Comparison of ENCODE assay signal across 16 cellular contexts in the genomic region with DNA sequence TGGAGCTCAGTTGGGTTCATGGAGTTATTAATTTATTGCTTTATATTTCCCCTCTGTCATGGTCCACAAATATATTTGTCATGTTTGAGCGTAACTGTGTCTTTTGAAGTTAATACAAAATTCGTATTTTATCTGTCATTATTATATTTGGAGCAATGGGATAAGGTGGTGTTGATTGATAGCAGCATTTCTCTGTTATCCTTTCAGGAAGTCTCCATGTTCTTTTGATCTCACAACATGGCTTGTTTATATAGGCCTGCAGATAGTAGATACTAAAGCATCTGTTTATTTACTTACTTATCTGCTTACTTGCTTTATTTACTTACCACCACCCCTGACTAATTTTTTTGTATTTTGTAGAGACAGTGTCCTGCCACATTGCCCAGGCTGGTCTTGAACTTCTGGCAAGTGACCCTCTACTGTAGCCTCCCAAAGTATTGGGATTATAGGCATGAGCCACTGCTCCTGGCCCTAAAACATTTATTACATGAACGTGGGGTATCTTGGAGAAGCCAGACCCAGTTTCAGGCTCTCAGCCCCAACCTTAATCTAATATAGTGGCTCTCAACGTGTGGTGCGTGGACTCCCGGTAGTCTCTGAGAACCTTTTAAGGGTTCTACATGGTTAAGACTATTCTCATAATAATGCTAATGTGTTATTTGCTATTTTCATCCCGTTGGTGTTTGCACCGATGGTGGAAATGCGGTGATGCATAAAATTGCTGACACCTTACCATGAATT.
A peak's percentile ranks its signal among the peaks of the same experiment; 100 is the strongest.
DNase-seq lines count a peak whose midpoint lies in the region; ATAC-seq, FAIRE-seq and TF ChIP-seq lines count a peak whose summit lies in the region.
"Had no signal": no experiment of that assay in that cellular context is flagged by ENCODE, and none has a peak within 500 bp of the region (broad histone marks: within the 10 kb centered on the region; RNA-seq: fewer than 3 reads in every experiment).

No MANE protein-coding gene starts in this region.

- WGBS in A549 (ENCODE audit: missing lambda C conversion rate) = 74% methylated on average over 9 of the region's 9 CpGs
- 87% methylated on average over 9 of the region's 9 CpGs for WGBS in suprapubic skin

- H3K4me1 ChIP-seq in A549 = peaks cover 66% of the 10 kb centered on the region
- peaks cover 77% of the 10 kb centered on the region for H3K4me1 ChIP-seq in BLaER1
- H3K4me1 ChIP-seq in suprapubic skin = peaks cover 16% of the 10 kb centered on the region

- no peak for TF ChIP-seq EP300 in A549 (IDR thresholded peaks at IDR 0.05)
- TF ChIP-seq EP300 in suprapubic skin (IDR thresholded peaks at IDR 0.05) = no peak

- CTCF ChIA-PET in A549 (lab: Yijun Ruan, JAX) (interaction anchor here (0.6 kb wide), 1 partner anchor 313 kb away, joined by 3 read pairs; no protein-coding TSS in a partner anchor), GM10248 (lab: Yijun Ruan, JAX) (interaction anchor here (1.1 kb wide), 1 partner anchor 10 kb away, joined by 3 read pairs; no protein-coding TSS in a partner anchor)

- H3K4me3 ChIP-seq in A549 = no peak overlapping the region
- no peak overlapping the region for H3K4me3 ChIP-seq in BLaER1
- no peak overlapping the region for H3K4me3 ChIP-seq in suprapubic skin
- H3K4me3 ChIP-seq: spleen had no signal

- peak overlapping the region in 1 of 2 experiments; percentile 27; a peak in 1 of 6 replicates for H3K27ac ChIP-seq in A549
- no peak overlapping the region; the same call in 1 of the 2 replicates for H3K27ac ChIP-seq in BLaER1
- H3K27ac ChIP-seq in suprapubic skin = no peak overlapping the region

- H3K36me3 ChIP-seq in BLaER1 (peaks cover 15% of the 10 kb centered on the region), suprapubic skin (no peaks in the 10 kb centered on the region)

- no peak for TF ChIP-seq RAD21 in A549 (conservative IDR thresholded peaks at IDR 0.05 in 1 of 2, IDR thresholded peaks at IDR 0.05 in 1 of 2)

- peak overlapping the region; percentile 96 for H3K27ac Mint-ChIP-seq in activated naive CD8-positive, alpha-beta T cell treated with anti-CD3 and anti-CD28 coated beads, Interleukin-2, amount 50 U/mL, for 24 hours
- H3K27ac Mint-ChIP-seq: progenitor cell of endocrine pancreas had no signal

- POLR2A ChIA-PET in A549 (lab: Yijun Ruan, JAX) (no interaction called here), GM10248 (lab: Yijun Ruan, JAX) (no interaction called here)

- no peak for TF ChIP-seq POLR2A in A549 (IDR thresholded peaks at IDR 0.05; ENCODE audit: low read length)
- no peak for TF ChIP-seq POLR2A in suprapubic skin (IDR thresholded peaks at IDR 0.05)

- peaks cover 92% of the 10 kb centered on the region for H3K4me1 Mint-ChIP-seq in activated naive CD8-positive, alpha-beta T cell treated with anti-CD3 and anti-CD28 coated beads, Interleukin-2, amount 50 U/mL, for 24 hours

- DNase-seq in A549 (ENCODE audit: low read depth in 1 of 2, low spot score in 1 of 2) (no peak), NCI-H2029 treated with DMSO at 0.1 percent for 48 hours (lab: John Stamatoyannopoulos, UW) (peak; percentile 71), suprapubic skin (ENCODE audit: low spot score in 2 of 2) (no peak), GM10248 (ENCODE audit: extremely low spot score) (no peak), KG1 (lab: John Stamatoyannopoulos, UW) (no peak)
- DNase-seq in activated naive CD8-positive, alpha-beta T cell treated with anti-CD3 and anti-CD28 coated beads, Interleukin-2, amount 50 U/mL, for 24 hours = no peak
- DNase-seq: anterior cingulate cortex, glutamatergic neuron, H7, SHP77, spleen, substantia nigra had no signal

- H3K9me3 ChIP-seq in A549 (no peaks in the 10 kb centered on the region), BLaER1 (0 out of 2 replicates have a peak, but pooled peaks cover 10% of the 10 kb centered on the region), suprapubic skin (no peaks in the 10 kb centered on the region)

- H3K27me3 Mint-ChIP-seq in activated naive CD8-positive, alpha-beta T cell treated with anti-CD3 and anti-CD28 coated beads, Interleukin-2, amount 50 U/mL, for 24 hours = no peaks in the 10 kb centered on the region
- H3K27me3 Mint-ChIP-seq: progenitor cell of endocrine pancreas had no signal

- no peaks in the 10 kb centered on the region for H4K20me1 ChIP-seq in BLaER1

- H3K27me3 ChIP-seq in BLaER1 (no peaks in the 10 kb centered on the region), suprapubic skin (no peaks in the 10 kb centered on the region)
- H3K27me3 ChIP-seq: spleen had no signal

- ATAC-seq in A549 (no peak; a peak in 1 of 6 replicates), HG03342 (IDR thresholded peaks at IDR 0.05; ENCODE audit: unreplicated experiment) (no peak)
- ATAC-seq in activated naive CD8-positive, alpha-beta T cell treated with anti-CD3 and anti-CD28 coated beads, Interleukin-2, amount 50 U/mL, for 24 hours = no peak

- peaks cover 46% of the 10 kb centered on the region for H3K36me3 Mint-ChIP-seq in activated naive CD8-positive, alpha-beta T cell treated with anti-CD3 and anti-CD28 coated beads, Interleukin-2, amount 50 U/mL, for 24 hours (ENCODE audit: low read depth)

- H3K4me3 Mint-ChIP-seq in activated naive CD8-positive, alpha-beta T cell treated with anti-CD3 and anti-CD28 coated beads, Interleukin-2, amount 50 U/mL, for 24 hours = peak overlapping the region; percentile 49
- H3K4me3 Mint-ChIP-seq: CD14-positive monocyte had no signal

- H3K4me2 ChIP-seq in A549 = peak overlapping the region; percentile 2; the same call in 1 of the 3 replicates
- peak overlapping the region; percentile 70 for H3K4me2 ChIP-seq in BLaER1

- H3K9ac ChIP-seq in BLaER1 = no peak overlapping the region

- no peak for FAIRE-seq in A549 (lab: Jason Lieb, UNC)

- no peaks in the 10 kb centered on the region for H3K9me3 Mint-ChIP-seq in activated naive CD8-positive, alpha-beta T cell treated with anti-CD3 and anti-CD28 coated beads, Interleukin-2, amount 50 U/mL, for 24 hours
- H3K9me3 Mint-ChIP-seq: CD14-positive monocyte had no signal

- no peak for TF ChIP-seq CTCF in A549 (IDR thresholded peaks at IDR 0.05)
- TF ChIP-seq CTCF in suprapubic skin (IDR thresholded peaks at IDR 0.05) = no peak
- no peak for TF ChIP-seq CTCF in GM10248 (IDR thresholded peaks at IDR 0.05; ENCODE audit: control extremely low read depth, extremely low read depth, low read depth, missing control alignments)

TF ChIP-seq in A549, 52 proteins besides CTCF, POLR2A, EP300 and RAD21:
- TF ChIP-seq SREBF2 (IDR thresholded peaks at IDR 0.05) (no peak), GATA3 (IDR thresholded peaks at IDR 0.05; ENCODE audit: borderline replicate concordance) (peak; percentile 58)
